ENCODE assay signal across 2 cellular contexts in genomic region chr1:111737216-111738132, GRCh38.
A peak's percentile ranks its signal among the peaks of the same experiment; 100 is the strongest.
TF ChIP-seq lines count a peak whose summit lies in the region.

No MANE protein-coding gene starts in this region.

TF ChIP-seq in HepG2, 621 proteins besides CTCF, POLR2A, EP300 and RAD21:
- TF ChIP-seq ZNF530 (CRISPR knock-in tag; IDR thresholded peaks at IDR 0.05; ENCODE audit: low read depth): no peak
- 0 out of 2 replicates have a peak, but pooled peaks have one; percentile 28 for TF ChIP-seq ZBTB7A (CRISPR knock-in tag; IDR thresholded peaks at IDR 0.05)
- TF ChIP-seq NCOA1 (CRISPR knock-in tag; IDR thresholded peaks at IDR 0.05): no peak
- TF ChIP-seq ZNF501 (CRISPR knock-in tag; IDR thresholded peaks at IDR 0.05): 0 out of 2 replicates have a peak, but pooled peaks have one; percentile 3
- no peak for TF ChIP-seq CEBPB (IDR thresholded peaks at IDR 0.05; ENCODE audit: borderline replicate concordance, low read depth, low read length)
- no peak for TF ChIP-seq MAX (IDR thresholded peaks at IDR 0.05)
- TF ChIP-seq ZSCAN21 (CRISPR knock-in tag; IDR thresholded peaks at IDR 0.05; ENCODE audit: borderline replicate concordance): no peak

TF ChIP-seq in GM12878, 131 proteins besides CTCF, POLR2A, EP300 and RAD21:
- TF ChIP-seq SUPT20H (IDR thresholded peaks at IDR 0.05; ENCODE audit: borderline replicate concordance, control insufficient read depth, low read depth, low read length) (no peak), ZZZ3 (IDR thresholded peaks at IDR 0.05; ENCODE audit: control insufficient read depth, insufficient read length, low read depth) (no peak), ZBTB40 (IDR thresholded peaks at IDR 0.05; ENCODE audit: borderline replicate concordance) (no peak)
